Comparison of ENCODE assay signal across 1 cellular context in the genomic region with DNA sequence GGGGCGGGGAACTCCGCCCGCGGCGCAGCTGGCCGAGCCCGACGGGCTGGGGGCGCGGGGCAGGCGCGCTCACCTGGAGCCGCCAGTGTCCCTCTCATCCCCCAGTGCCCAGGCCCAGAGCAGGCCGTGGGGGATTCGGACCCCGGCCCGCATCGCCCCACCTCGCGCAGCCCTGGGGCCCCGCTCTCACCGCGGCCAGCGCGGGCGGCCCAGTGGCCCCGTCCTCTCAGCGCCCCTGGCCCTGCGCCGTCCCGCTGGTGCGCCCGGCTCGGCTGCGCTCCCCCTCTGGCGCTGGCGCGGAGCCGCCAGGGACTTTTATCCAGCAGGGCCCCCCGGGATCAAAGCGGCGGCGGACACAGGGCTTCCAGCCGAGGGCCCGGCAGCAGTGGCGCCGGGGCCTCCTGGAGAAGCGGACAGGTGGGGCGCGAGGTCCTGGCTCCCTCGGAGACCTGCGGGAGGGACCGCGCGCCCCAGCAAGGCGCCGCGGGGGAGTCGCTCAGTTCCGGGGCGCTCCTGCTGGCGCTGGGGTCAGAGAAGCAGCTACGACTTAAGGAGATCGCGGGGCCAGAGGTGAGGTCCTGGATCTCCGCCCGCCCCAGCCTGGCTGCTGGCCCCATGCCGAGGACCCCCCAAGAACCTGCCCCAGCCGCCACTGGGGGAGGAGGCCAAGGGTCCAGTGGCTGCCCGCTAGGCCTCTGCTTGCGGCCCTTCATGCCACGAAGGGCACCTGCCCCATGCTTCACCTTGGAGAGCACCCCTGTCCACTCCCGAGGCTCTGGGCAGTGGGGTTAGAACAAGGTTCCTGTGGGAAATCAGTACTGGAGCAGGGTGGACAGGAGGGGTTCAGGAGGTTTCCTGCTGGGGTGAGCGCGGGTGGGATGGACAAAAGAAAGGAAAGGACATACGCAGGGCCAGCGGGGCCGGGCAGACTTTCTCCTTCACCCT.
A peak's percentile ranks its signal among the peaks of the same experiment; 100 is the strongest.
TF ChIP-seq lines count a peak whose summit lies in the region.

No MANE protein-coding gene starts in this region.

TF ChIP-seq in HepG2, 621 proteins besides CTCF, POLR2A, EP300 and RAD21 (continued from another document and continues in another):
- TF ChIP-seq, protein P1, sequence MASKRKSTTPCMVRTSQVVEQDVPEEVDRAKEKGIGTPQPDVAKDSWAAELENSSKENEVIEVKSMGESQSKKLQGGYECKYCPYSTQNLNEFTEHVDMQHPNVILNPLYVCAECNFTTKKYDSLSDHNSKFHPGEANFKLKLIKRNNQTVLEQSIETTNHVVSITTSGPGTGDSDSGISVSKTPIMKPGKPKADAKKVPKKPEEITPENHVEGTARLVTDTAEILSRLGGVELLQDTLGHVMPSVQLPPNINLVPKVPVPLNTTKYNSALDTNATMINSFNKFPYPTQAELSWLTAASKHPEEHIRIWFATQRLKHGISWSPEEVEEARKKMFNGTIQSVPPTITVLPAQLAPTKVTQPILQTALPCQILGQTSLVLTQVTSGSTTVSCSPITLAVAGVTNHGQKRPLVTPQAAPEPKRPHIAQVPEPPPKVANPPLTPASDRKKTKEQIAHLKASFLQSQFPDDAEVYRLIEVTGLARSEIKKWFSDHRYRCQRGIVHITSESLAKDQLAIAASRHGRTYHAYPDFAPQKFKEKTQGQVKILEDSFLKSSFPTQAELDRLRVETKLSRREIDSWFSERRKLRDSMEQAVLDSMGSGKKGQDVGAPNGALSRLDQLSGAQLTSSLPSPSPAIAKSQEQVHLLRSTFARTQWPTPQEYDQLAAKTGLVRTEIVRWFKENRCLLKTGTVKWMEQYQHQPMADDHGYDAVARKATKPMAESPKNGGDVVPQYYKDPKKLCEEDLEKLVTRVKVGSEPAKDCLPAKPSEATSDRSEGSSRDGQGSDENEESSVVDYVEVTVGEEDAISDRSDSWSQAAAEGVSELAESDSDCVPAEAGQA (IDR thresholded peaks at IDR 0.05; ENCODE audit: low read depth): no peak
- TF ChIP-seq, protein P1 (CRISPR knock-in tag; IDR thresholded peaks at IDR 0.05; ENCODE audit: borderline replicate concordance): 0 out of 2 replicates have a peak, but pooled peaks have one; percentile 61
- TF ChIP-seq BRD4 (CRISPR knock-in tag; IDR thresholded peaks at IDR 0.05): peak; percentile 59
- peak; percentile 13; the same call in 1 of the 2 replicates for TF ChIP-seq MAX (IDR thresholded peaks at IDR 0.05)
- TF ChIP-seq, protein P2, sequence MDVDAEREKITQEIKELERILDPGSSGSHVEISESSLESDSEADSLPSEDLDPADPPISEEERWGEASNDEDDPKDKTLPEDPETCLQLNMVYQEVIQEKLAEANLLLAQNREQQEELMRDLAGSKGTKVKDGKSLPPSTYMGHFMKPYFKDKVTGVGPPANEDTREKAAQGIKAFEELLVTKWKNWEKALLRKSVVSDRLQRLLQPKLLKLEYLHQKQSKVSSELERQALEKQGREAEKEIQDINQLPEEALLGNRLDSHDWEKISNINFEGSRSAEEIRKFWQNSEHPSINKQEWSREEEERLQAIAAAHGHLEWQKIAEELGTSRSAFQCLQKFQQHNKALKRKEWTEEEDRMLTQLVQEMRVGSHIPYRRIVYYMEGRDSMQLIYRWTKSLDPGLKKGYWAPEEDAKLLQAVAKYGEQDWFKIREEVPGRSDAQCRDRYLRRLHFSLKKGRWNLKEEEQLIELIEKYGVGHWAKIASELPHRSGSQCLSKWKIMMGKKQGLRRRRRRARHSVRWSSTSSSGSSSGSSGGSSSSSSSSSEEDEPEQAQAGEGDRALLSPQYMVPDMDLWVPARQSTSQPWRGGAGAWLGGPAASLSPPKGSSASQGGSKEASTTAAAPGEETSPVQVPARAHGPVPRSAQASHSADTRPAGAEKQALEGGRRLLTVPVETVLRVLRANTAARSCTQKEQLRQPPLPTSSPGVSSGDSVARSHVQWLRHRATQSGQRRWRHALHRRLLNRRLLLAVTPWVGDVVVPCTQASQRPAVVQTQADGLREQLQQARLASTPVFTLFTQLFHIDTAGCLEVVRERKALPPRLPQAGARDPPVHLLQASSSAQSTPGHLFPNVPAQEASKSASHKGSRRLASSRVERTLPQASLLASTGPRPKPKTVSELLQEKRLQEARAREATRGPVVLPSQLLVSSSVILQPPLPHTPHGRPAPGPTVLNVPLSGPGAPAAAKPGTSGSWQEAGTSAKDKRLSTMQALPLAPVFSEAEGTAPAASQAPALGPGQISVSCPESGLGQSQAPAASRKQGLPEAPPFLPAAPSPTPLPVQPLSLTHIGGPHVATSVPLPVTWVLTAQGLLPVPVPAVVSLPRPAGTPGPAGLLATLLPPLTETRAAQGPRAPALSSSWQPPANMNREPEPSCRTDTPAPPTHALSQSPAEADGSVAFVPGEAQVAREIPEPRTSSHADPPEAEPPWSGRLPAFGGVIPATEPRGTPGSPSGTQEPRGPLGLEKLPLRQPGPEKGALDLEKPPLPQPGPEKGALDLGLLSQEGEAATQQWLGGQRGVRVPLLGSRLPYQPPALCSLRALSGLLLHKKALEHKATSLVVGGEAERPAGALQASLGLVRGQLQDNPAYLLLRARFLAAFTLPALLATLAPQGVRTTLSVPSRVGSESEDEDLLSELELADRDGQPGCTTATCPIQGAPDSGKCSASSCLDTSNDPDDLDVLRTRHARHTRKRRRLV (CRISPR knock-in tag; IDR thresholded peaks at IDR 0.05): 0 out of 2 replicates have a peak, but pooled peaks have one; percentile 49
- TF ChIP-seq ZNF883 (CRISPR knock-in tag; IDR thresholded peaks at IDR 0.05; ENCODE audit: not compliant biosample characterization): peak; percentile 34
- TF ChIP-seq AGO2 (optimal IDR thresholded peaks at IDR 0.05; ENCODE audit: low read depth, low read length): peak; percentile 98
- 0 out of 2 replicates have a peak, but pooled peaks have one; percentile 17 for TF ChIP-seq NFKB2 (CRISPR knock-in tag; IDR thresholded peaks at IDR 0.05; ENCODE audit: borderline replicate concordance)
- no peak for TF ChIP-seq TCF7L2 (IDR thresholded peaks at IDR 0.05; ENCODE audit: low read depth, low read length)
- TF ChIP-seq MAFF (IDR thresholded peaks at IDR 0.05; ENCODE audit: low read depth, low read length): no peak
- no peak for TF ChIP-seq SCMH1 (CRISPR knock-in tag; IDR thresholded peaks at IDR 0.05; ENCODE audit: borderline replicate concordance)
- TF ChIP-seq, protein P3, sequence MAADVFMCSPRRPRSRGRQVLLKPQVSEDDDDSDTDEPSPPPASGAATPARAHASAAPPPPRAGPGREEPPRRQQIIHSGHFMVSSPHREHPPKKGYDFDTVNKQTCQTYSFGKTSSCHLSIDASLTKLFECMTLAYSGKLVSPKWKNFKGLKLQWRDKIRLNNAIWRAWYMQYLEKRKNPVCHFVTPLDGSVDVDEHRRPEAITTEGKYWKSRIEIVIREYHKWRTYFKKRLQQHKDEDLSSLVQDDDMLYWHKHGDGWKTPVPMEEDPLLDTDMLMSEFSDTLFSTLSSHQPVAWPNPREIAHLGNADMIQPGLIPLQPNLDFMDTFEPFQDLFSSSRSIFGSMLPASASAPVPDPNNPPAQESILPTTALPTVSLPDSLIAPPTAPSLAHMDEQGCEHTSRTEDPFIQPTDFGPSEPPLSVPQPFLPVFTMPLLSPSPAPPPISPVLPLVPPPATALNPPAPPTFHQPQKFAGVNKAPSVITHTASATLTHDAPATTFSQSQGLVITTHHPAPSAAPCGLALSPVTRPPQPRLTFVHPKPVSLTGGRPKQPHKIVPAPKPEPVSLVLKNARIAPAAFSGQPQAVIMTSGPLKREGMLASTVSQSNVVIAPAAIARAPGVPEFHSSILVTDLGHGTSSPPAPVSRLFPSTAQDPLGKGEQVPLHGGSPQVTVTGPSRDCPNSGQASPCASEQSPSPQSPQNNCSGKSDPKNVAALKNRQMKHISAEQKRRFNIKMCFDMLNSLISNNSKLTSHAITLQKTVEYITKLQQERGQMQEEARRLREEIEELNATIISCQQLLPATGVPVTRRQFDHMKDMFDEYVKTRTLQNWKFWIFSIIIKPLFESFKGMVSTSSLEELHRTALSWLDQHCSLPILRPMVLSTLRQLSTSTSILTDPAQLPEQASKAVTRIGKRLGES (CRISPR knock-in tag; IDR thresholded peaks at IDR 0.05; ENCODE audit: borderline replicate concordance): 0 out of 2 replicates have a peak, but pooled peaks have one; percentile 20
- peak; percentile 27; the same call in 1 of the 2 replicates for TF ChIP-seq ZMYM4 (CRISPR knock-in tag; IDR thresholded peaks at IDR 0.05)
- TF ChIP-seq ESRRA (CRISPR knock-in tag; IDR thresholded peaks at IDR 0.05; ENCODE audit: low read depth): 0 out of 2 replicates have a peak, but pooled peaks have one; percentile 16
- TF ChIP-seq NFE2 (CRISPR knock-in tag; IDR thresholded peaks at IDR 0.05): 0 out of 2 replicates have a peak, but pooled peaks have one; percentile 15
- 0 out of 2 replicates have a peak, but pooled peaks have one; percentile 17 for TF ChIP-seq ARHGAP35 (CRISPR knock-in tag; IDR thresholded peaks at IDR 0.05; ENCODE audit: borderline replicate concordance)
- TF ChIP-seq PATZ1 (CRISPR knock-in tag; IDR thresholded peaks at IDR 0.05): peak; percentile 27; the same call in 1 of the 2 replicates
- TF ChIP-seq KDM3A (CRISPR knock-in tag; IDR thresholded peaks at IDR 0.05; ENCODE audit: low read depth): no peak
- TF ChIP-seq ZNF335 (CRISPR knock-in tag; IDR thresholded peaks at IDR 0.05): 0 out of 2 replicates have a peak, but pooled peaks have one; percentile 23
- 0 out of 2 replicates have a peak, but pooled peaks have one; percentile 30 for TF ChIP-seq ZXDC (CRISPR knock-in tag; IDR thresholded peaks at IDR 0.05)
- 0 out of 2 replicates have a peak, but pooled peaks have one; percentile 12 for TF ChIP-seq ZNF3 (CRISPR knock-in tag; IDR thresholded peaks at IDR 0.05)
- no peak for TF ChIP-seq ZNF577 (CRISPR knock-in tag; IDR thresholded peaks at IDR 0.05; ENCODE audit: borderline replicate concordance, low read depth)
- peak; percentile 79 for TF ChIP-seq ZFY (CRISPR knock-in tag; IDR thresholded peaks at IDR 0.05)
- peak; percentile 57; the same call in 1 of the 2 replicates for TF ChIP-seq ZNF768 (CRISPR knock-in tag; IDR thresholded peaks at IDR 0.05)
- TF ChIP-seq, protein P4, sequence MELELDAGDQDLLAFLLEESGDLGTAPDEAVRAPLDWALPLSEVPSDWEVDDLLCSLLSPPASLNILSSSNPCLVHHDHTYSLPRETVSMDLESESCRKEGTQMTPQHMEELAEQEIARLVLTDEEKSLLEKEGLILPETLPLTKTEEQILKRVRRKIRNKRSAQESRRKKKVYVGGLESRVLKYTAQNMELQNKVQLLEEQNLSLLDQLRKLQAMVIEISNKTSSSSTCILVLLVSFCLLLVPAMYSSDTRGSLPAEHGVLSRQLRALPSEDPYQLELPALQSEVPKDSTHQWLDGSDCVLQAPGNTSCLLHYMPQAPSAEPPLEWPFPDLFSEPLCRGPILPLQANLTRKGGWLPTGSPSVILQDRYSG (CRISPR knock-in tag; IDR thresholded peaks at IDR 0.05): peak; percentile 56; the same call in 1 of the 2 replicates
- 0 out of 2 replicates have a peak, but pooled peaks have one; percentile 7 for TF ChIP-seq ZBTB43 (CRISPR knock-in tag; conservative IDR thresholded peaks at IDR 0.05)
